Comparison of ENCODE assay signal across 22 cellular contexts in the genomic region with DNA sequence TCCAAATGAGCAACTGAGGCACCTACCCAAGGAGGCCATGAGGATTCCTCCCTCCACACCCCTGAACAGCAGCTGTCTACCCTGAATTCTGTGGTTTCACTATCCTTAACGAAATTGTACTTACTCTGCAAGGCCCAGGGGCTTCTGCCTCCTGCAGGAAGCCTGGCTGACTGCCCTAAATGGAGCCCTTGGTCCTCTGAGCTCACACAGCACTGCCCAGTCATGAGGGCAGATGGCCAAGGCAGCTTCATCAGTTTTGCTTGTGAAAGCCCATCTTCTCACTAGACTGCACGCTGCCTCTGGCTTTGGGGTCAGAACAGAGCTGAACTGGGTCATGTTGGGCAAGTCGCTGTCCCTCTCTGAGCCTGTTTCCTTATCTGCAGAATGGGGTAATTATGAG. TPM values are rescaled to one million over a fixed set of nuclear protein-coding genes. Genes with fewer than 3 reads are reported as not detected.
DNase-seq lines count a peak whose midpoint lies in the region; ATAC-seq and TF ChIP-seq lines count a peak whose summit lies in the region.
"Had no signal": no experiment of that assay in that cellular context is flagged by ENCODE, and none has a peak within 500 bp of the region (broad histone marks: within the 10 kb centered on the region; RNA-seq: fewer than 3 reads in every experiment).

No MANE protein-coding gene starts in this region.

- DNase-seq in EH (ENCODE audit: low read depth): peak; percentile 44
- DNase-seq in RKO (ENCODE audit: low spot score): peak; percentile 37
- DNase-seq in endodermal cell: no peak
- peak; percentile 40 for DNase-seq in renal cortical epithelial cell (ENCODE audit: low read depth)
- DNase-seq in DMS153 (lab: John Stamatoyannopoulos, UW): no peak
- DNase-seq in NCI-H2081 treated with DMSO at 0.1 percent for 48 hours (lab: John Stamatoyannopoulos, UW): no peak
- no peak for DNase-seq in NCI-H1048 (lab: John Stamatoyannopoulos, UW)
- DNase-seq: activated CD4-positive, CD25-positive, alpha-beta regulatory T cell; activated CD8-positive, alpha-beta memory T cell treated with anti-CD3 and anti-CD28 coated beads for 24 hours; AML-193; dermis blood vessel endothelial cell; GF-D8; NCI-H1694 treated with DMSO at 0.1 percent for 48 hours; occipital lobe; SHP77; stimulated activated CD4-positive, alpha-beta T cell treated with anti-CD3 and anti-CD28 coated beads, Interleukin-2, amount 100 ng/mL, for 24 hours; T-helper 1 cell; uterus had no signal

- no peak for ATAC-seq in GM18909 (IDR thresholded peaks at IDR 0.05; ENCODE audit: poor library complexity, unreplicated experiment)
- ATAC-seq: GM12878 had no signal

- 88 to 100% methylated on average over 2 to 3 of the region's 3 CpGs for WGBS in endodermal cell (ENCODE audit: insufficient coverage in 1 of 2, insufficient read length in 1 of 2), 2 experiments

- H3K9ac ChIP-seq in endodermal cell (ENCODE audit: extremely low read depth, low read length, poor library complexity, severe bottlenecking): no peak overlapping the region

- peaks cover 3% of the 10 kb centered on the region for H3K27me3 Mint-ChIP-seq in endodermal cell (ENCODE audit: insufficient read depth)

- H3K27ac Mint-ChIP-seq in endodermal cell: no peak overlapping the region
- H3K27ac Mint-ChIP-seq: activated naive CD8-positive, alpha-beta T cell; activated T-helper 1 cell treated with anti-CD3 and anti-CD28 coated beads, Interleukin-12 subunit alpha, Interleukin-12 subunit beta, Interleukin-2, Interleukin-4 antibody, amounts not matched to agents 30 ng/mL and 10 ng/mL and 1 ng/mL, durations not matched to agents 14 hours and 24 hours and 36 hours had no signal

- peaks cover 13% of the 10 kb centered on the region for H3K4me1 Mint-ChIP-seq in endodermal cell

- no peaks in the 10 kb centered on the region for H3K36me3 Mint-ChIP-seq in endodermal cell (ENCODE audit: low read depth)
- H3K36me3 Mint-ChIP-seq: activated naive CD8-positive, alpha-beta T cell had no signal

- H3K9me3 Mint-ChIP-seq in endodermal cell: no peaks in the 10 kb centered on the region
- H3K9me3 Mint-ChIP-seq: activated T-helper 1 cell treated with anti-CD3 and anti-CD28 coated beads, Interleukin-12 subunit alpha, Interleukin-12 subunit beta, Interleukin-2, Interleukin-4 antibody, amounts not matched to agents 30 ng/mL and 10 ng/mL and 1 ng/mL, durations not matched to agents 14 hours and 24 hours and 36 hours had no signal

- peaks cover 6% of the 10 kb centered on the region for H3K4me1 ChIP-seq in endodermal cell (ENCODE audit: control insufficient read depth, insufficient read depth, low read length)
- H3K4me1 ChIP-seq: uterus had no signal

- no peaks in the 10 kb centered on the region for H3K36me3 ChIP-seq in endodermal cell (ENCODE audit: control insufficient read depth, insufficient read depth, low read length)
- H3K36me3 ChIP-seq: uterus had no signal

- H3K9me3 ChIP-seq in endodermal cell (ENCODE audit: control insufficient read depth, low read length): no peaks in the 10 kb centered on the region
- H3K9me3 ChIP-seq: uterus had no signal

- no peaks in the 10 kb centered on the region for H3K27me3 ChIP-seq in endodermal cell (ENCODE audit: control insufficient read depth, insufficient read depth, low read length, poor library complexity, severe bottlenecking)
- H3K27me3 ChIP-seq: uterus had no signal

- no peak overlapping the region for H3K4me3 ChIP-seq in endodermal cell (ENCODE audit: low read length)
- H3K4me3 ChIP-seq: GM12878, uterus had no signal

- peak; percentile 37 for TF ChIP-seq CTCF in endodermal cell (conservative IDR thresholded peaks at IDR 0.05)

- no peak overlapping the region for H3K4me3 Mint-ChIP-seq in endodermal cell
- H3K4me3 Mint-ChIP-seq: activated naive CD8-positive, alpha-beta T cell; activated T-helper 1 cell treated with anti-CD3 and anti-CD28 coated beads, Interleukin-12 subunit alpha, Interleukin-12 subunit beta, Interleukin-2, Interleukin-4 antibody, amounts not matched to agents 30 ng/mL and 10 ng/mL and 1 ng/mL, durations not matched to agents 14 hours and 24 hours and 36 hours had no signal

- no peak overlapping the region for H3K27ac ChIP-seq in endodermal cell (ENCODE audit: low read depth, low read length)
- H3K27ac ChIP-seq: uterus had no signal

RNA-seq across cellular contexts. Expression of gene SIRPA, which starts 26.4 kb away (rescaled TPM):
- 1 to 10 TPM; 5.1 to 6.3 TPM for total RNA-seq in endodermal cell
- polyA plus RNA-seq in endodermal cell (2013, experiment 1 of 2): 11.6 TPM
- 11.1 TPM for polyA plus RNA-seq in endodermal cell (2013, experiment 2 of 2)
- 27.8 and 56.9 TPM in 2 replicates for total RNA-seq in renal cortical epithelial cell
- total RNA-seq: activated T-helper 1 cell treated with anti-CD3 and anti-CD28 coated beads, Interleukin-12 subunit alpha, Interleukin-12 subunit beta, Interleukin-2, Interleukin-4 antibody, amounts not matched to agents 30 ng/mL and 10 ng/mL and 1 ng/mL, durations not matched to agents 14 hours and 24 hours and 36 hours had no signal

Comparison
In these comparisons a context has a peak if more than half of its experiments do, and no peak if none do; other contexts are left out.
1. DNase-seq: peak in EH (single experiment), RKO (single experiment) and renal cortical epithelial cell (single experiment); none in endodermal cell (single experiment), DMS153 (single experiment), NCI-H2081 treated with DMSO at 0.1 percent for 48 hours (single experiment) and NCI-H1048 (single experiment).